Comparison of ENCODE assay signal across 2 cellular contexts in the genomic region with DNA sequence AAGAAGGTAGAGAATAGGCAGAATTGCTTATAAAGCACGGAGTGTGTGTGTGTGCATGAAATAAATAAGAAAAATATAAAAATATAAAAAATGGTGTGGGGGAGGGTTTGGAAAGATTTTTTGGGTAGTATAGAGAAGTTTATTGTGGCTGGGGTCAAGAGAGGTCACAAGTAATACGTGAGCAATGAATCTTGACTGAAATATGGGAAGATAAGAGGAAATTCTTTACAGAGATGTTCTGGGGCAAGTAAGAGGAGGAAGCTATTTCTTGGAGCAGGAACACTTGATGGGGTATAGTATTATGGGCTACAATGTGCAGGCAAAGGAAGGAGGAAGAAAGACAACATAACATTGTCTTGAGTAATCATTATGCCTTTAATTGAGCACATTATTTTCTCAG.
TF ChIP-seq lines count a peak whose summit lies in the region.

No MANE protein-coding gene starts in this region.

TF ChIP-seq in K562, 482 proteins besides CTCF, POLR2A, EP300 and RAD21 (continues in another document):
- TF ChIP-seq SMARCA4 (IDR thresholded peaks at IDR 0.05): 0 out of 2 replicates have a peak, but pooled peaks have one; percentile 19
- TF ChIP-seq CXXC5 (CRISPR knock-in tag; IDR thresholded peaks at IDR 0.05): no peak
- TF ChIP-seq, protein P1, sequence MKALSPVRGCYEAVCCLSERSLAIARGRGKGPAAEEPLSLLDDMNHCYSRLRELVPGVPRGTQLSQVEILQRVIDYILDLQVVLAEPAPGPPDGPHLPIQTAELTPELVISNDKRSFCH (CRISPR knock-in tag; IDR thresholded peaks at IDR 0.05): no peak
- TF ChIP-seq, protein P1 (tag; IDR thresholded peaks at IDR 0.05): no peak
- no peak for TF ChIP-seq ZNF146 (CRISPR knock-in tag; IDR thresholded peaks at IDR 0.05; ENCODE audit: unreplicated experiment)
- no peak for TF ChIP-seq CCNT2 (IDR thresholded peaks at IDR 0.05; ENCODE audit: borderline replicate concordance, extremely low read depth, insufficient read length, low read depth, low read length)
- 0 out of 2 replicates have a peak, but pooled peaks have one; percentile 28 for TF ChIP-seq ZNF766 (CRISPR knock-in tag; conservative IDR thresholded peaks at IDR 0.05)
- peak; percentile 18; the same call in 1 of the 2 replicates for TF ChIP-seq TEAD4 (IDR thresholded peaks at IDR 0.05; ENCODE audit: low read length)
- no peak for TF ChIP-seq TEAD4 (CRISPR knock-in tag; IDR thresholded peaks at IDR 0.05; ENCODE audit: borderline replicate concordance)
- TF ChIP-seq PHF20 (IDR thresholded peaks at IDR 0.05; ENCODE audit: partially characterized antibody): no peak
- TF ChIP-seq NCOA4 (IDR thresholded peaks at IDR 0.05; ENCODE audit: partially characterized antibody): no peak
- TF ChIP-seq MYC (IDR thresholded peaks at IDR 0.05; ENCODE audit: low read depth, low read length): no peak
- no peak for TF ChIP-seq MYC (CRISPR knock-in tag; IDR thresholded peaks at IDR 0.05; ENCODE audit: borderline replicate concordance, low read depth)
- TF ChIP-seq, protein P2, sequence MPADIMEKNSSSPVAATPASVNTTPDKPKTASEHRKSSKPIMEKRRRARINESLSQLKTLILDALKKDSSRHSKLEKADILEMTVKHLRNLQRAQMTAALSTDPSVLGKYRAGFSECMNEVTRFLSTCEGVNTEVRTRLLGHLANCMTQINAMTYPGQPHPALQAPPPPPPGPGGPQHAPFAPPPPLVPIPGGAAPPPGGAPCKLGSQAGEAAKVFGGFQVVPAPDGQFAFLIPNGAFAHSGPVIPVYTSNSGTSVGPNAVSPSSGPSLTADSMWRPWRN (IDR thresholded peaks at IDR 0.05; ENCODE audit: low read depth): no peak
- TF ChIP-seq MEIS2 (IDR thresholded peaks at IDR 0.05; ENCODE audit: partially characterized antibody): peak; percentile 71
- no peak for TF ChIP-seq SETDB1 (IDR thresholded peaks at IDR 0.05; ENCODE audit: low read length)
- TF ChIP-seq DPF2 (IDR thresholded peaks at IDR 0.05): 0 out of 2 replicates have a peak, but pooled peaks have one; percentile 17
- TF ChIP-seq RCOR1 (IDR thresholded peaks at IDR 0.05; ENCODE audit: borderline replicate concordance in 1 of 2, low read depth in 2 of 2, low read length in 2 of 2): peak in 1 of 2 experiments; percentile 56; a peak in 1 of 4 replicates
- no peak for TF ChIP-seq TBP (optimal IDR thresholded peaks at IDR 0.05; ENCODE audit: low read depth, low read length)
- TF ChIP-seq EZH2 (IDR thresholded peaks at IDR 0.05; ENCODE audit: borderline replicate concordance, low read depth, low read length): no peak
- TF ChIP-seq ZNF354B (CRISPR knock-in tag; IDR thresholded peaks at IDR 0.05): no peak
- peak; percentile 76 to 81 for TF ChIP-seq KDM1A (IDR thresholded peaks at IDR 0.05)
- TF ChIP-seq, protein P3, sequence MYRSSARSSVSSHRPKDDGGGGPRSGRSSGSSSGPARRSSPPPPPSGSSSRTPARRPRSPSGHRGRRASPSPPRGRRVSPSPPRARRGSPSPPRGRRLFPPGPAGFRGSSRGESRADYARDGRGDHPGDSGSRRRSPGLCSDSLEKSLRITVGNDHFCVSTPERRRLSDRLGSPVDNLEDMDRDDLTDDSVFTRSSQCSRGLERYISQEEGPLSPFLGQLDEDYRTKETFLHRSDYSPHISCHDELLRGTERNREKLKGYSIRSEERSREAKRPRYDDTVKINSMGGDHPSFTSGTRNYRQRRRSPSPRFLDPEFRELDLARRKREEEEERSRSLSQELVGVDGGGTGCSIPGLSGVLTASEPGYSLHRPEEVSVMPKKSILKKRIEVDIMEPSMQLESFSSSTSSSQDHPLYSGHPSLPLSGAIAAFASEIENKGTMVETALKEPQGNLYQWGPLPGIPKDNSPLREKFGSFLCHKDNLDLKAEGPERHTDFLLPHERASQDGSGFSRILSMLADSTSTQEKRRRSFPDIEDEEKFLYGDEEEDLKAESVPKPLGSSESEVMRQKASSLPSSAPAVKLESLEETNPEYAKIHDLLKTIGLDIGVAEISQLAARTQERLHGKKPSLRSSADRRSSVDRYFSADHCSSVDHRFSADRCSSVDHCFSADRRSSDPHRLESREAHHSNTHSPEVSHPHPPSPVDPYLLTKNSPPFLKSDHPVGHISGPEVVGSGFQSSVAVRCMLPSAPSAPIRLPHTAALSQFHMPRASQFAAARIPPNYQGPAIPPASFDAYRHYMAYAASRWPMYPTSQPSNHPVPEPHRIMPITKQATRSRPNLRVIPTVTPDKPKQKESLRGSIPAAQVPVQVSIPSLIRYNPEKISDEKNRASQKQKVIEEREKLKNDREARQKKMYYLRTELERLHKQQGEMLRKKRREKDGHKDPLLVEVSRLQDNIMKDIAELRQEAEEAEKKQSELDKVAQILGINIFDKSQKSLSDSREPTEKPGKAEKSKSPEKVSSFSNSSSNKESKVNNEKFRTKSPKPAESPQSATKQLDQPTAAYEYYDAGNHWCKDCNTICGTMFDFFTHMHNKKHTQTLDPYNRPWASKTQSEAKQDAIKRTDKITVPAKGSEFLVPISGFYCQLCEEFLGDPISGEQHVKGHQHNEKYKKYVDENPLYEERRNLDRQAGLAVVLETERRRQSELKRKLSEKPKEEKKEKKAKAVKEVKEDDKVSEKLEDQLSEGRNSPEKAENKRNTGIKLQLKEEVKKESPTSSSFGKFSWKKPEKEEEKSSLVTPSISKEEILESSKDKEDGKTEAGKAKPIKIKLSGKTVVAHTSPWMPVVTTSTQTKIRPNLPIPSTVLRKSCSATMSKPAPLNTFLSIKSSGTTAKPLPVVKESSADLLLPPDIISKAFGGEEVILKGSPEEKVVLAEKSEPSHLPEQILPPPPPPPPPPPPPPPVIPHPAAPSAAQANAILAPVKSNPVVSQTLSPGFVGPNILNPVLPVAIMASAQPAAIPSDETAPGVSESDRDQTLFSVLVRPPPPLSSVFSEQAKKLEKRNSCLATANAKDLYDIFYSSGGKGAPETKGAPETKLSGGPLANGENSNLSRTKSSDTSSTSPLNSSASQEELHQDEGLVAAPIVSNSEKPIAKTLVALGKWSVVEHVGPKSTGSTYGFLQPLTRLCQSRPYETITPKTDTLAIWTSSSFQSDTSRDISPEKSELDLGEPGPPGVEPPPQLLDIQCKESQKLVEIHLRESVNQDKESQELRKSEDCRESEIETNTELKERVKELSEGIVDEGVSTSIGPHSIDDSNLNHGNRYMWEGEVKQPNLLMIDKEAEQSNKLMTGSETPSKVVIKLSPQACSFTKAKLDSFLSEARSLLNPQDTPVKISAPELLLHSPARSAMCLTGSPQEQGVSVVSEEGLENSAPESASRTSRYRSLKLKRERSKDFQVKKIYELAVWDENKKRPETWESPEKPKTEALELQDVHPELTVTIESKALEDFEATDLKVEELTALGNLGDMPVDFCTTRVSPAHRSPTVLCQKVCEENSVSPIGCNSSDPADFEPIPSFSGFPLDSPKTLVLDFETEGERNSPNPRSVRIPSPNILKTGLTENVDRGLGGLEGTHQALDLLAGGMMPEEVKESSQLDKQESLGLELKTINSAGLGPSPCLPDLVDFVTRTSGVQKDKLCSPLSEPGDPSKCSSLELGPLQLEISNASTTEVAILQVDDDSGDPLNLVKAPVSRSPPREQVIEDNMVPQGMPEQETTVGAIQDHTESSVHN (IDR thresholded peaks at IDR 0.05; ENCODE audit: borderline replicate concordance in 1 of 2, low read depth in 1 of 2): no peak
- no peak for TF ChIP-seq CBX1 (IDR thresholded peaks at IDR 0.05; ENCODE audit: low read depth)
- TF ChIP-seq PRMT5 (CRISPR knock-in tag; IDR thresholded peaks at IDR 0.05): no peak

TF ChIP-seq in SK-N-SH, 30 proteins besides CTCF, POLR2A, EP300 and RAD21:
- TF ChIP-seq EZH2phosphoT487 (IDR thresholded peaks at IDR 0.05; ENCODE audit: borderline replicate concordance, low read depth): no peak
- no peak for TF ChIP-seq GATA2 (CRISPR knock-in tag; IDR thresholded peaks at IDR 0.05)
- TF ChIP-seq NFIC (IDR thresholded peaks at IDR 0.05; ENCODE audit: borderline replicate concordance): no peak
- TF ChIP-seq, protein P4, sequence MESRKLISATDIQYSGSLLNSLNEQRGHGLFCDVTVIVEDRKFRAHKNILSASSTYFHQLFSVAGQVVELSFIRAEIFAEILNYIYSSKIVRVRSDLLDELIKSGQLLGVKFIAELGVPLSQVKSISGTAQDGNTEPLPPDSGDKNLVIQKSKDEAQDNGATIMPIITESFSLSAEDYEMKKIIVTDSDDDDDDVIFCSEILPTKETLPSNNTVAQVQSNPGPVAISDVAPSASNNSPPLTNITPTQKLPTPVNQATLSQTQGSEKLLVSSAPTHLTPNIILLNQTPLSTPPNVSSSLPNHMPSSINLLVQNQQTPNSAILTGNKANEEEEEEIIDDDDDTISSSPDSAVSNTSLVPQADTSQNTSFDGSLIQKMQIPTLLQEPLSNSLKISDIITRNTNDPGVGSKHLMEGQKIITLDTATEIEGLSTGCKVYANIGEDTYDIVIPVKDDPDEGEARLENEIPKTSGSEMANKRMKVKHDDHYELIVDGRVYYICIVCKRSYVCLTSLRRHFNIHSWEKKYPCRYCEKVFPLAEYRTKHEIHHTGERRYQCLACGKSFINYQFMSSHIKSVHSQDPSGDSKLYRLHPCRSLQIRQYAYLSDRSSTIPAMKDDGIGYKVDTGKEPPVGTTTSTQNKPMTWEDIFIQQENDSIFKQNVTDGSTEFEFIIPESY (IDR thresholded peaks at IDR 0.05; ENCODE audit: borderline replicate concordance, low read depth): no peak
- TF ChIP-seq, protein P5, sequence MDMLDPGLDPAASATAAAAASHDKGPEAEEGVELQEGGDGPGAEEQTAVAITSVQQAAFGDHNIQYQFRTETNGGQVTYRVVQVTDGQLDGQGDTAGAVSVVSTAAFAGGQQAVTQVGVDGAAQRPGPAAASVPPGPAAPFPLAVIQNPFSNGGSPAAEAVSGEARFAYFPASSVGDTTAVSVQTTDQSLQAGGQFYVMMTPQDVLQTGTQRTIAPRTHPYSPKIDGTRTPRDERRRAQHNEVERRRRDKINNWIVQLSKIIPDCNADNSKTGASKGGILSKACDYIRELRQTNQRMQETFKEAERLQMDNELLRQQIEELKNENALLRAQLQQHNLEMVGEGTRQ (IDR thresholded peaks at IDR 0.05; ENCODE audit: borderline replicate concordance, low read depth, low read length): no peak
- no peak for TF ChIP-seq SIN3A (IDR thresholded peaks at IDR 0.05; ENCODE audit: borderline replicate concordance, low read depth, low read length)
- no peak for TF ChIP-seq FOXJ3 (CRISPR knock-in tag; IDR thresholded peaks at IDR 0.05)
- TF ChIP-seq MXI1 (IDR thresholded peaks at IDR 0.05; ENCODE audit: low read depth, low read length): no peak
- no peak for TF ChIP-seq MEF2A (IDR thresholded peaks at IDR 0.05; ENCODE audit: borderline replicate concordance, low read depth)
- TF ChIP-seq, protein P6, sequence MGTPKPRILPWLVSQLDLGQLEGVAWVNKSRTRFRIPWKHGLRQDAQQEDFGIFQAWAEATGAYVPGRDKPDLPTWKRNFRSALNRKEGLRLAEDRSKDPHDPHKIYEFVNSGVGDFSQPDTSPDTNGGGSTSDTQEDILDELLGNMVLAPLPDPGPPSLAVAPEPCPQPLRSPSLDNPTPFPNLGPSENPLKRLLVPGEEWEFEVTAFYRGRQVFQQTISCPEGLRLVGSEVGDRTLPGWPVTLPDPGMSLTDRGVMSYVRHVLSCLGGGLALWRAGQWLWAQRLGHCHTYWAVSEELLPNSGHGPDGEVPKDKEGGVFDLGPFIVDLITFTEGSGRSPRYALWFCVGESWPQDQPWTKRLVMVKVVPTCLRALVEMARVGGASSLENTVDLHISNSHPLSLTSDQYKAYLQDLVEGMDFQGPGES (IDR thresholded peaks at IDR 0.05; ENCODE audit: low read depth, low read length): no peak
- TF ChIP-seq, protein P7, sequence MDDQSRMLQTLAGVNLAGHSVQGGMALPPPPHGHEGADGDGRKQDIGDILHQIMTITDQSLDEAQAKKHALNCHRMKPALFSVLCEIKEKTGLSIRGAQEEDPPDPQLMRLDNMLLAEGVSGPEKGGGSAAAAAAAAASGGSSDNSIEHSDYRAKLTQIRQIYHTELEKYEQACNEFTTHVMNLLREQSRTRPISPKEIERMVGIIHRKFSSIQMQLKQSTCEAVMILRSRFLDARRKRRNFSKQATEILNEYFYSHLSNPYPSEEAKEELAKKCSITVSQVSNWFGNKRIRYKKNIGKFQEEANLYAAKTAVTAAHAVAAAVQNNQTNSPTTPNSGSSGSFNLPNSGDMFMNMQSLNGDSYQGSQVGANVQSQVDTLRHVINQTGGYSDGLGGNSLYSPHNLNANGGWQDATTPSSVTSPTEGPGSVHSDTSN (IDR thresholded peaks at IDR 0.05): no peak
- no peak for TF ChIP-seq TEAD4 (IDR thresholded peaks at IDR 0.05; ENCODE audit: borderline replicate concordance, insufficient read depth)
